In genomic region chr5:156683509-156683908, GRCh38 we compare ENCODE assay signal across 19 cellular contexts.
DNase-seq lines count a peak whose midpoint lies in the region; ATAC-seq, FAIRE-seq and TF ChIP-seq lines count a peak whose summit lies in the region.
"Had no signal": no experiment of that assay in that cellular context is flagged by ENCODE, and none has a peak within 500 bp of the region (broad histone marks: within the 10 kb centered on the region; RNA-seq: fewer than 3 reads in every experiment).

No MANE protein-coding gene starts in this region.

- in situ Hi-C loops in HepG2 (cut with HindIII; ENCODE audit: extremely low pct_ligation_motif_present, low pct_unique_long_range_greater_than_20kb), result loop anchor here (25.0 kb wide), 1 partner anchor 454 kb away; the partner anchor contains the start of gene MED7

- DNase-seq in HepG2 (ENCODE audit: low spot score) (no peak), right lobe of liver (no peak), H1 (ENCODE audit: low read depth in 1 of 2, low spot score in 2 of 2) (no peak), HuH-7 (ENCODE audit: low spot score) (no peak), NCI-H2029 (lab: John Stamatoyannopoulos, UW) (no peak)
- DNase-seq in activated effector memory CD4-positive, alpha-beta T cell treated with Interleukin-2 at 50 U/mL for 16 hours, result no peak
- DNase-seq: C1 segment of cervical spinal cord; CD4-positive, alpha-beta memory T cell; COR-L47; DMS153; DND-41; HCEC 1CT had no signal

- no peak overlapping the region for H2BK12ac ChIP-seq in H1 (ENCODE audit: low read depth, low read length)

- H3K23ac ChIP-seq in H1 (ENCODE audit: insufficient read length), result no peak overlapping the region

- WGBS in HepG2 (ENCODE audit: low lambda C conversion rate), result 0% methylated on average over 1 of the region's 1 CpG
- 11% methylated on average over 1 of the region's 1 CpG for WGBS in right lobe of liver (ENCODE audit: insufficient coverage, low coverage, low lambda C conversion rate, missing lambda C conversion rate)
- 46% methylated on average over 1 of the region's 1 CpG; no CpG with 5 or more reads in 1 of the 2 experiments for WGBS in H1 (ENCODE audit: extremely low coverage in 1 of 2, insufficient coverage in 1 of 2, insufficient read length in 1 of 2, insufficient replicate concordance in 2 of 2, low coverage in 1 of 2, low lambda C conversion rate in 2 of 2, missing lambda C conversion rate in 1 of 2), 2 experiments

- no peaks in the 10 kb centered on the region for H3K9me2 ChIP-seq in Loucy (replicated peaks; ENCODE audit: low read depth, low read length)

- no peaks in the 10 kb centered on the region for H3K27me3 ChIP-seq in HepG2 (ENCODE audit: control insufficient read depth in 1 of 2, insufficient read depth in 2 of 2, low read length in 2 of 2)
- no peaks in the 10 kb centered on the region for H3K27me3 ChIP-seq in right lobe of liver
- no peaks in the 10 kb centered on the region for H3K27me3 ChIP-seq in Loucy (ENCODE audit: insufficient read depth, low read length, poor library complexity, severe bottlenecking)
- H3K27me3 ChIP-seq in H1 (replicated peaks in 1 of 4; ENCODE audit: control insufficient read depth in 3 of 4, extremely low read depth in 1 of 4, insufficient read depth in 3 of 4, low read length in 3 of 4), result no peaks in the 10 kb centered on the region

- FAIRE-seq in HepG2 (lab: Jason Lieb, UNC) (no peak), H1 (lab: Jason Lieb, UNC) (peak; percentile 7)
- FAIRE-seq: A204.1, G401.6, GM12892, GM19239 had no signal

- peaks cover 8% of the 10 kb centered on the region; the same call in 1 of the 2 replicates for H3F3A ChIP-seq in Loucy (ENCODE audit: low read depth)

- H4K5ac ChIP-seq in H1 (ENCODE audit: insufficient read length, low read depth, low read length), result no peak overlapping the region

- H3K4me2 ChIP-seq in HepG2 (ENCODE audit: low read depth, low read length), result no peak overlapping the region
- H3K4me2 ChIP-seq in Loucy (ENCODE audit: low read depth, low read length, poor library complexity, severe bottlenecking), result peak overlapping the region; percentile 46
- no peak overlapping the region for H3K4me2 ChIP-seq in H1 (ENCODE audit: insufficient read depth in 1 of 2, low read depth in 2 of 2, low read length in 2 of 2)

- CTCF ChIA-PET in HepG2 (lab: Yijun Ruan, JAX; ENCODE audit: low intra/inter-chr PET ratio, low total read pairs), result no interaction called here
- CTCF ChIA-PET in H1 (lab: Charles Lee; ENCODE audit: partially characterized antibody), result interaction anchor here (1.2 kb wide), 1 partner anchor 56 kb away, joined by 3 read pairs; no protein-coding TSS in a partner anchor

- H3K4me3 ChIP-seq in HepG2 (replicated peaks in 1 of 3; ENCODE audit: insufficient read depth in 1 of 3, low read depth in 2 of 3, low read length in 3 of 3), result no peak overlapping the region
- no peak overlapping the region for H3K4me3 ChIP-seq in right lobe of liver
- H3K4me3 ChIP-seq in Loucy (ENCODE audit: low read length, poor library complexity, severe bottlenecking), result no peak overlapping the region
- no peak overlapping the region for H3K4me3 ChIP-seq in H1 (ENCODE audit: extremely low read depth in 1 of 4, insufficient read depth in 2 of 4, low read depth in 3 of 4, low read length in 4 of 4)

- no peak for TF ChIP-seq EP300 in HepG2 (IDR thresholded peaks at IDR 0.05; ENCODE audit: low read depth in 2 of 2, low read length in 2 of 2)
- TF ChIP-seq EP300 in HepG2 (CRISPR knock-in tag; IDR thresholded peaks at IDR 0.05; ENCODE audit: borderline replicate concordance), result no peak
- TF ChIP-seq EP300 in H1 (IDR thresholded peaks at IDR 0.05; ENCODE audit: borderline replicate concordance in 1 of 2, low read depth in 2 of 2, low read length in 2 of 2), result no peak

- no peak overlapping the region for H3K14ac ChIP-seq in H1 (ENCODE audit: insufficient read length)

- H2BK15ac ChIP-seq in H1 (ENCODE audit: low read length), result no peak overlapping the region

- H4K8ac ChIP-seq in H1 (ENCODE audit: extremely low read depth, insufficient read depth, low read length), result no peak overlapping the region

- H3K23me2 ChIP-seq in H1 (ENCODE audit: low read depth, low read length), result no peaks in the 10 kb centered on the region

- H2BK20ac ChIP-seq in H1 (ENCODE audit: low read length), result no peak overlapping the region

- no peaks in the 10 kb centered on the region for H4K20me1 ChIP-seq in HepG2 (ENCODE audit: insufficient read depth, low read length)
- H4K20me1 ChIP-seq in Loucy (ENCODE audit: insufficient read depth, low read length, poor library complexity, severe bottlenecking), result no peaks in the 10 kb centered on the region
- no peaks in the 10 kb centered on the region for H4K20me1 ChIP-seq in H1 (replicated peaks in 1 of 2; ENCODE audit: control insufficient read depth in 1 of 2, insufficient read depth in 2 of 2, low read length in 2 of 2)

- H3K9me3 ChIP-seq in HepG2 (ENCODE audit: low read length), result no peaks in the 10 kb centered on the region
- H3K9me3 ChIP-seq in right lobe of liver, result no peaks in the 10 kb centered on the region
- H3K9me3 ChIP-seq in Loucy (ENCODE audit: insufficient read depth, low read depth, low read length), result no peaks in the 10 kb centered on the region
- H3K9me3 ChIP-seq in H1 (ENCODE audit: insufficient read depth in 2 of 2, low read depth in 1 of 2, low read length in 1 of 2), result no peaks in the 10 kb centered on the region

- intact Hi-C loops in HepG2 (cut with micrococcal nuclease; ENCODE audit: unreplicated experiment) (no loop called here), right lobe of liver (cut with DNase I) (no loop called here)

- H3K9ac ChIP-seq in HepG2 (ENCODE audit: insufficient read depth, low read depth, low read length) (no peak overlapping the region), Loucy (ENCODE audit: low read depth, low read length, poor library complexity, severe bottlenecking) (peak overlapping the region; percentile 65), H1 (replicated peaks in 1 of 4; ENCODE audit: extremely low read depth in 1 of 4, low read depth in 3 of 4, low read length in 3 of 4) (no peak overlapping the region)

- no peak overlapping the region for H3K18ac ChIP-seq in H1 (ENCODE audit: extremely low read depth, low read length)

- no peak overlapping the region for H2BK5ac ChIP-seq in H1 (ENCODE audit: low read depth, low read length)

- TF ChIP-seq CTCF in HepG2 (CRISPR knock-in tag; IDR thresholded peaks at IDR 0.05) (no peak), right lobe of liver (IDR thresholded peaks at IDR 0.05) (no peak), Loucy (conservative IDR thresholded peaks at IDR 0.05; ENCODE audit: low read length) (no peak), H1 (IDR thresholded peaks at IDR 0.05; ENCODE audit: control extremely low read depth in 1 of 3, insufficient read depth in 1 of 3, low read depth in 1 of 3, low read length in 3 of 3) (no peak)

- no peak overlapping the region for H3K56ac ChIP-seq in H1 (replicated peaks; ENCODE audit: insufficient read length, low read depth, low read length)

- H3K79me2 ChIP-seq in HepG2 (ENCODE audit: insufficient read depth, low read length), result no peaks in the 10 kb centered on the region
- no peaks in the 10 kb centered on the region for H3K79me2 ChIP-seq in Loucy (ENCODE audit: insufficient read depth, low read length)
- H3K79me2 ChIP-seq in H1 (ENCODE audit: control insufficient read depth in 1 of 2, insufficient read depth in 2 of 2, low read length in 2 of 2), result no peaks in the 10 kb centered on the region

- no peak overlapping the region for H2BK120ac ChIP-seq in H1 (replicated peaks; ENCODE audit: low read depth, low read length)

- H2AK5ac ChIP-seq in H1 (ENCODE audit: low read depth, low read length), result no peak overlapping the region

- TF ChIP-seq POLR2A in HepG2 (IDR thresholded peaks at IDR 0.05; ENCODE audit: insufficient read depth in 1 of 2, low read depth in 2 of 2, low read length in 2 of 2) (no peak), right lobe of liver (IDR thresholded peaks at IDR 0.05) (no peak), H1 (IDR thresholded peaks at IDR 0.05; ENCODE audit: control extremely low read depth in 1 of 2, low read depth in 2 of 2, low read length in 2 of 2) (no peak)

- H3K4ac ChIP-seq in H1 (replicated peaks; ENCODE audit: insufficient read length, low read depth, low read length), result no peak overlapping the region

- H3K79me1 ChIP-seq in H1 (ENCODE audit: low read depth, low read length), result no peaks in the 10 kb centered on the region

- ATAC-seq in HepG2, result no peak
- ATAC-seq in right lobe of liver, result no peak
- no peak for ATAC-seq in GM21526 (IDR thresholded peaks at IDR 0.05; ENCODE audit: low FRiP score, unreplicated experiment)

- H3K4me1 ChIP-seq in HepG2 (ENCODE audit: insufficient read depth, low read length) (peaks cover 32% of the 10 kb centered on the region), right lobe of liver (no peaks in the 10 kb centered on the region), Loucy (ENCODE audit: insufficient read depth, low read length, poor library complexity, severe bottlenecking) (peaks cover 79% of the 10 kb centered on the region), H1 (replicated peaks in 1 of 4; ENCODE audit: control insufficient read depth in 3 of 4, insufficient read depth in 4 of 4, low read length in 3 of 4) (peaks cover 0 to 15% (median 5%) of the 10 kb centered on the region in 4 experiments; a peak in 4 of 7 replicates)

- H2AFZ ChIP-seq in HepG2 (ENCODE audit: low read length), result no peak overlapping the region
- H2AFZ ChIP-seq in Loucy (ENCODE audit: low read length), result no peak overlapping the region
- no peak overlapping the region for H2AFZ ChIP-seq in H1 (ENCODE audit: low read length)

- BruUV-seq in HepG2 (replicated peaks; lab: Mats Ljungman, UMichigan), result no TSS peak

- TF ChIP-seq RAD21 in HepG2 (CRISPR knock-in tag; IDR thresholded peaks at IDR 0.05), result no peak
- TF ChIP-seq RAD21 in H1 (IDR thresholded peaks at IDR 0.05 in 1 of 2, conservative IDR thresholded peaks at IDR 0.05 in 1 of 2; ENCODE audit: low read depth in 2 of 2, low read length in 2 of 2), result no peak

- H3K27ac ChIP-seq in HepG2 (ENCODE audit: extremely low read length, insufficient read depth, low read length), result no peak overlapping the region
- no peak overlapping the region for H3K27ac ChIP-seq in right lobe of liver
- no peak overlapping the region for H3K27ac ChIP-seq in H1 (ENCODE audit: low read depth, low read length)
- H3K27ac ChIP-seq: 22Rv1 had no signal

- no peaks in the 10 kb centered on the region for H3K36me3 ChIP-seq in HepG2 (replicated peaks in 1 of 2; ENCODE audit: control insufficient read depth in 1 of 2, insufficient read depth in 2 of 2, low read length in 2 of 2)
- H3K36me3 ChIP-seq in right lobe of liver, result no peaks in the 10 kb centered on the region
- H3K36me3 ChIP-seq in Loucy (ENCODE audit: insufficient read depth, low read length), result no peaks in the 10 kb centered on the region
- no peaks in the 10 kb centered on the region for H3K36me3 ChIP-seq in H1 (ENCODE audit: control insufficient read depth in 2 of 4, insufficient read depth in 4 of 4, low read length in 3 of 4)

- POLR2A ChIA-PET in HepG2 (lab: Yijun Ruan, JAX) (no interaction called here), H1 (lab: Charles Lee; ENCODE audit: partially characterized antibody) (no interaction called here)

- no peak overlapping the region for H4K91ac ChIP-seq in H1 (replicated peaks; ENCODE audit: insufficient read length, low read length)

TF ChIP-seq in HepG2, 621 proteins besides CTCF, POLR2A, EP300 and RAD21 (continues in another document):
- TF ChIP-seq ZNF616 (CRISPR knock-in tag; IDR thresholded peaks at IDR 0.05; ENCODE audit: low read depth), result no peak
